In genomic region chr7:98106647-98107312, GRCh38 we compare ENCODE assay signal across 1 cellular context.
TF ChIP-seq lines count a peak whose summit lies in the region.

TSS of gene LMTK2 (plus strand) at chr7:98106862. CDS start at chr7:98107178, 316 bp downstream.

TF ChIP-seq in HEK293, 187 proteins besides CTCF, POLR2A, EP300 and RAD21 (continued from another document and continues in another):
- TF ChIP-seq ZFP69B (tag by site-specific recombination; IDR thresholded peaks at IDR 0.05) (no peak), ZNF629 (tag by site-specific recombination; IDR thresholded peaks at IDR 0.05) (peak; percentile 86), KLF8 (tag by site-specific recombination; IDR thresholded peaks at IDR 0.05) (peak; percentile 55; the same call in 1 of the 2 replicates), GLIS2 (tag by site-specific recombination; IDR thresholded peaks at IDR 0.05) (peak; percentile 21; the same call in 1 of the 2 replicates), ZNF501 (tag by site-specific recombination; IDR thresholded peaks at IDR 0.05) (peak; percentile 88), TCF7L2 (IDR thresholded peaks at IDR 0.05; ENCODE audit: borderline replicate concordance, low read depth, low read length) (no peak), ZNF302 (tag by site-specific recombination; IDR thresholded peaks at IDR 0.05; ENCODE audit: low read depth) (no peak), ZNF747 (tag by site-specific recombination; IDR thresholded peaks at IDR 0.05) (no peak), ZNF449 (tag by site-specific recombination; IDR thresholded peaks at IDR 0.05) (no peak), ZNF184 (tag by site-specific recombination; IDR thresholded peaks at IDR 0.05) (no peak), ZNF202 (tag by site-specific recombination; IDR thresholded peaks at IDR 0.05; ENCODE audit: borderline replicate concordance) (no peak), ZNF221 (tag by site-specific recombination; IDR thresholded peaks at IDR 0.05; ENCODE audit: borderline replicate concordance) (no peak), ZNF2 (tag by site-specific recombination; IDR thresholded peaks at IDR 0.05) (peak; percentile 84; the same call in 1 of the 2 replicates), ZNF473 (tag by site-specific recombination; IDR thresholded peaks at IDR 0.05) (no peak), MEIS1 (CRISPR knock-in tag; IDR thresholded peaks at IDR 0.05; ENCODE audit: borderline replicate concordance) (no peak), ZXDB (tag by site-specific recombination; IDR thresholded peaks at IDR 0.05) (peak; percentile 78), ZNF768 (tag by site-specific recombination; IDR thresholded peaks at IDR 0.05) (no peak), KLF10 (tag by site-specific recombination; IDR thresholded peaks at IDR 0.05) (no peak; the same call in 1 of the 2 replicates), ZSCAN18 (tag by site-specific recombination; IDR thresholded peaks at IDR 0.05) (0 out of 2 replicates have a peak, but pooled peaks have one; percentile 31), ZNF175 (tag by site-specific recombination; IDR thresholded peaks at IDR 0.05) (no peak), ZNF132 (tag by site-specific recombination; IDR thresholded peaks at IDR 0.05; ENCODE audit: borderline replicate concordance) (no peak), ZNF248 (tag by site-specific recombination; IDR thresholded peaks at IDR 0.05) (no peak), KLF7 (tag by site-specific recombination; IDR thresholded peaks at IDR 0.05; ENCODE audit: borderline replicate concordance) (no peak), PRDM2 (tag by site-specific recombination; IDR thresholded peaks at IDR 0.05; ENCODE audit: borderline replicate concordance) (no peak; the same call in 1 of the 2 replicates), ZNF830 (tag by site-specific recombination; IDR thresholded peaks at IDR 0.05; ENCODE audit: low read depth) (no peak), ZBTB1 (tag by site-specific recombination; IDR thresholded peaks at IDR 0.05) (no peak), ZEB2 (tag by site-specific recombination; IDR thresholded peaks at IDR 0.05) (peak; percentile 59), ATF2 (tag by site-specific recombination; IDR thresholded peaks at IDR 0.05; ENCODE audit: low read depth) (peak; percentile 48; the same call in 1 of the 2 replicates), ZBTB11 (tag by site-specific recombination; conservative IDR thresholded peaks at IDR 0.05; ENCODE audit: low read depth) (peak; percentile 48; the same call in 1 of the 2 replicates), ZNF426 (tag by site-specific recombination; IDR thresholded peaks at IDR 0.05) (no peak), ZNF121 (tag by site-specific recombination; IDR thresholded peaks at IDR 0.05) (no peak; the same call in 1 of the 2 replicates), ZNF398 (tag by site-specific recombination; IDR thresholded peaks at IDR 0.05) (no peak), ZNF112 (tag by site-specific recombination; IDR thresholded peaks at IDR 0.05) (no peak), ZNF140 (tag by site-specific recombination; IDR thresholded peaks at IDR 0.05) (no peak), ZNF354C (tag by site-specific recombination; IDR thresholded peaks at IDR 0.05; ENCODE audit: borderline replicate concordance, low read depth) (no peak), ZNF571 (tag by site-specific recombination; IDR thresholded peaks at IDR 0.05) (no peak), ZNF114 (tag by site-specific recombination; IDR thresholded peaks at IDR 0.05) (no peak), ZNF529 (tag by site-specific recombination; IDR thresholded peaks at IDR 0.05; ENCODE audit: insufficient replicate concordance) (no peak), SP7 (tag by site-specific recombination; IDR thresholded peaks at IDR 0.05) (peak; percentile 84), AEBP2 (tag by site-specific recombination; IDR thresholded peaks at IDR 0.05; ENCODE audit: borderline replicate concordance) (no peak), ZNF362 (tag by site-specific recombination; IDR thresholded peaks at IDR 0.05) (no peak), ZNF214 (tag by site-specific recombination; IDR thresholded peaks at IDR 0.05; ENCODE audit: borderline replicate concordance) (no peak), ZSCAN23 (tag by site-specific recombination; IDR thresholded peaks at IDR 0.05) (no peak), ZBTB48 (tag by site-specific recombination; IDR thresholded peaks at IDR 0.05) (peak; percentile 38; the same call in 1 of the 2 replicates), ZNF585B (tag by site-specific recombination; IDR thresholded peaks at IDR 0.05) (no peak), ZNF555 (tag by site-specific recombination; conservative IDR thresholded peaks at IDR 0.05) (no peak), ZNF341 (tag by site-specific recombination; IDR thresholded peaks at IDR 0.05; ENCODE audit: low read depth) (peak; percentile 49; the same call in 1 of the 2 replicates), ZNF366 (tag by site-specific recombination; conservative IDR thresholded peaks at IDR 0.05) (0 out of 2 replicates have a peak, but pooled peaks have one; percentile 20)
